ENCODE assay signal across 8 cellular contexts in genomic region chr19:39448271-39448670, GRCh38. TPM values are rescaled to one million over a fixed set of nuclear protein-coding genes. Genes with fewer than 3 reads are reported as not detected.
DNase-seq lines count a peak whose midpoint lies in the region; ATAC-seq and TF ChIP-seq lines count a peak whose summit lies in the region.

No MANE protein-coding gene starts in this region.

- H3K9me3 ChIP-seq in tibial nerve = no peaks in the 10 kb centered on the region

- peaks cover 36% of the 10 kb centered on the region for H3K4me1 ChIP-seq in KMS-11 (ENCODE audit: low read depth, poor library complexity, severe bottlenecking)
- H3K4me1 ChIP-seq in tibial nerve = peaks cover 7 to 49% (median 31%) of the 10 kb centered on the region in 4 donors

- no peak for TF ChIP-seq EP300 in tibial nerve (IDR thresholded peaks at IDR 0.05)

- 59 to 72% methylated on average over 3 of the region's 3 CpGs for WGBS in tibial nerve, 2 donors

- peak overlapping the region; percentile 72 for H3K4me2 ChIP-seq in KMS-11

- H3K27ac ChIP-seq in KMS-11 = peak overlapping the region; percentile 21; the same call in 1 of the 2 replicates
- H3K27ac ChIP-seq in tibial nerve = no peak overlapping the region

- H2AFZ ChIP-seq in KMS-11 (ENCODE audit: low read depth) = no peak overlapping the region

- peaks cover 78% of the 10 kb centered on the region for H3K79me2 ChIP-seq in KMS-11 (ENCODE audit: insufficient read depth, low read depth)

- H3K4me3 Mint-ChIP-seq in activated naive CD8-positive, alpha-beta T cell = peak overlapping the region; percentile 97
- peak overlapping the region; percentile 9 for H3K4me3 Mint-ChIP-seq in nephron progenitor cell

- no peak for TF ChIP-seq POLR2A in tibial nerve (IDR thresholded peaks at IDR 0.05)

- H3K9ac ChIP-seq in KMS-11 = no peak overlapping the region

- ATAC-seq in GM18519 (IDR thresholded peaks at IDR 0.05; ENCODE audit: low FRiP score, unreplicated experiment) = no peak

- H3K36me3 Mint-ChIP-seq in activated naive CD8-positive, alpha-beta T cell = peaks cover 14% of the 10 kb centered on the region
- H3K36me3 Mint-ChIP-seq in nephron progenitor cell (ENCODE audit: low read depth) = peaks cover 52% of the 10 kb centered on the region

- peak overlapping the region; percentile 50; the same call in 1 of the 2 replicates for H3K4me3 ChIP-seq in GM08714 (ENCODE audit: low read length)
- H3K4me3 ChIP-seq in KMS-11 (IDR thresholded peaks at IDR 0.05; ENCODE audit: insufficient read depth, low read depth, low read length) = no peak overlapping the region
- H3K4me3 ChIP-seq in tibial nerve = no peak overlapping the region

- H3K27me3 Mint-ChIP-seq in activated naive CD8-positive, alpha-beta T cell = no peaks in the 10 kb centered on the region
- H3K27me3 Mint-ChIP-seq in nephron progenitor cell (ENCODE audit: low read depth, poor library complexity) = no peaks in the 10 kb centered on the region

- DNase-seq in nephron progenitor cell (no peak), tibial nerve (ENCODE audit: low spot score in 2 of 2) (no peak), hypothalamus (lab: John Stamatoyannopoulos, UW) (no peak), NCI-H2171 (lab: John Stamatoyannopoulos, UW) (no peak)

- H3K36me3 ChIP-seq in KMS-11 (ENCODE audit: insufficient read depth) = peaks cover 3% of the 10 kb centered on the region; the same call in 1 of the 2 replicates
- H3K36me3 ChIP-seq in tibial nerve = peaks cover 2 to 30% (median 8%) of the 10 kb centered on the region in 3 donors

- H3K4me1 Mint-ChIP-seq in activated naive CD8-positive, alpha-beta T cell (ENCODE audit: low read depth) = peaks cover 70% of the 10 kb centered on the region
- peaks cover 52% of the 10 kb centered on the region for H3K4me1 Mint-ChIP-seq in nephron progenitor cell

- H3K27ac Mint-ChIP-seq in activated naive CD8-positive, alpha-beta T cell = peak overlapping the region; percentile 99
- peak overlapping the region; percentile 79 for H3K27ac Mint-ChIP-seq in nephron progenitor cell

- H4K20me1 ChIP-seq in KMS-11 (ENCODE audit: insufficient read depth) = no peaks in the 10 kb centered on the region; the same call in none of the 2 replicates

- no peaks in the 10 kb centered on the region for H3K9me3 Mint-ChIP-seq in activated naive CD8-positive, alpha-beta T cell (ENCODE audit: low read depth)
- H3K9me3 Mint-ChIP-seq in nephron progenitor cell = no peaks in the 10 kb centered on the region

- H3K27me3 ChIP-seq in KMS-11 (ENCODE audit: insufficient read depth, low read depth) (no peaks in the 10 kb centered on the region), tibial nerve (no peaks in the 10 kb centered on the region)

- TF ChIP-seq CTCF in KMS-11 (conservative IDR thresholded peaks at IDR 0.05; ENCODE audit: low read depth, low read length) (no peak), nephron progenitor cell (IDR thresholded peaks at IDR 0.05) (no peak), tibial nerve (IDR thresholded peaks at IDR 0.05) (no peak)

RNA-seq across cellular contexts. Expression of gene SUPT5H, which starts 2.9 kb away (rescaled TPM):
- 100 to 1,000 TPM in 3 of 4 donors, 10 to 100 TPM in 1; 94.4 to 120 (median 106) TPM for total RNA-seq in tibial nerve

RNA-seq across cellular contexts. Expression of gene RPS16, which starts 12.5 kb away (rescaled TPM):
- 1,000 to 10,000 TPM; 1,048 to 1,762 (median 1,462) TPM for total RNA-seq in tibial nerve

RNA-seq across cellular contexts. Expression of gene TIMM50, which starts 32.4 kb away (rescaled TPM):
- total RNA-seq in tibial nerve = 10 to 100 TPM; 38.4 to 65.5 (median 55.4) TPM

RNA-seq across cellular contexts. Expression of gene PLEKHG2, which starts 35.8 kb away (rescaled TPM):
- 10 to 100 TPM; 20.1 to 62.1 (median 35.6) TPM for total RNA-seq in tibial nerve

RNA-seq across cellular contexts. Expression of gene ZFP36, which starts 41.6 kb away (rescaled TPM):
- total RNA-seq in tibial nerve = 100 to 1,000 TPM; 125 to 274 (median 178) TPM
